1 cellular context compared by ENCODE assay signal in genomic region chr9:35079426-35080341, GRCh38.
A peak's percentile ranks its signal among the peaks of the same experiment; 100 is the strongest.
TF ChIP-seq lines count a peak whose summit lies in the region.

Gene FANCG, minus strand, starts transcription at chr9:35079942. Its CDS starts 418 bp downstream, at chr9:35079524.

TF ChIP-seq in HepG2, 621 proteins besides CTCF, POLR2A, EP300 and RAD21 (continued from another document):
- TF ChIP-seq GLMP (CRISPR knock-in tag; IDR thresholded peaks at IDR 0.05; ENCODE audit: borderline replicate concordance): no peak
- TF ChIP-seq DMTF1 (CRISPR knock-in tag; IDR thresholded peaks at IDR 0.05): no peak
- TF ChIP-seq ZNF460 (CRISPR knock-in tag; IDR thresholded peaks at IDR 0.05; ENCODE audit: borderline replicate concordance): no peak
- TF ChIP-seq TCF7 (IDR thresholded peaks at IDR 0.05; ENCODE audit: low read depth): no peak
- no peak for TF ChIP-seq ZNF225 (CRISPR knock-in tag; IDR thresholded peaks at IDR 0.05)
- no peak for TF ChIP-seq CEBPG (CRISPR knock-in tag; IDR thresholded peaks at IDR 0.05)
- no peak for TF ChIP-seq CREB1 (IDR thresholded peaks at IDR 0.05)
- peak; percentile 47; the same call in 1 of the 2 replicates for TF ChIP-seq CREB1 (CRISPR knock-in tag; IDR thresholded peaks at IDR 0.05)
- no peak for TF ChIP-seq TBL1XR1 (IDR thresholded peaks at IDR 0.05; ENCODE audit: borderline replicate concordance, low read length, partially characterized antibody)
- TF ChIP-seq ZMAT5 (CRISPR knock-in tag; IDR thresholded peaks at IDR 0.05; ENCODE audit: borderline replicate concordance, low read depth): no peak
- TF ChIP-seq ZNF234 (CRISPR knock-in tag; conservative IDR thresholded peaks at IDR 0.05): 0 out of 2 replicates have a peak, but pooled peaks have one; percentile 76
- no peak for TF ChIP-seq GRHL1 (CRISPR knock-in tag; conservative IDR thresholded peaks at IDR 0.05)
- peak; percentile 72 for TF ChIP-seq MYC (CRISPR knock-in tag; IDR thresholded peaks at IDR 0.05; ENCODE audit: borderline replicate concordance)
- TF ChIP-seq GFI1 (CRISPR knock-in tag; IDR thresholded peaks at IDR 0.05; ENCODE audit: borderline replicate concordance): 0 out of 2 replicates have a peak, but pooled peaks have one; percentile 22
- no peak for TF ChIP-seq ZXDC (CRISPR knock-in tag; IDR thresholded peaks at IDR 0.05)
- peak; percentile 92 for TF ChIP-seq CSRNP1 (CRISPR knock-in tag; IDR thresholded peaks at IDR 0.05)
- TF ChIP-seq FOSL1 (CRISPR knock-in tag; IDR thresholded peaks at IDR 0.05; ENCODE audit: borderline replicate concordance): no peak
- TF ChIP-seq KDM2A (CRISPR knock-in tag; IDR thresholded peaks at IDR 0.05; ENCODE audit: borderline replicate concordance, low read depth): peak; percentile 97
